ENCODE assay signal across 1 cellular context in the genomic region with DNA sequence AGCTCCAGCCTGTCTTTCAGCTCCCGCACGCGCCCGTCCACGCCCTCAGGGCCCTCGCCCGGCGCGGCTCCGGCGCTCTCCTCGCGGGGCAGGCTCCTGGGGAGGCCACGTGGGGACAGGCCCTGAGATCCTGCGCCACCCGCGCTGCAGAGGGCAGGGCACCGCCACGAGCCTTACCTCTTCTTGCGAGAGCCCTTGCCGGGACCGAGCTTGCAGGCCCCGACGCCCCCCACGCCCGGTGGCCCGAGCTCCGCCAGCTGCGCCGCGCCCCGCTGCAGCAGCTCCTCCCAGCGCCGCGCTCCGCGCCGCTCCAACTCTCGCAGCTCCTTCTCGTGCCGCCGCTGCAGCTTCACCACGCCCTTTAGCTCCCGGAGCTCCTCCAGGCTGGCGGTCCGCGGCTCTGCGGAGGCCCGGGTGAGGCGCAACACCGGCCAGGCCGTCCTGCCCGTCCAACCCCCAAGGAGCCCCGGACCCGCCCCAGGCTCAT.
TF ChIP-seq lines count a peak whose summit lies in the region.

No MANE protein-coding gene starts in this region.

TF ChIP-seq in K562, 482 proteins besides CTCF, POLR2A, EP300 and RAD21 (continued from another document and continues in another):
- TF ChIP-seq, protein P1, sequence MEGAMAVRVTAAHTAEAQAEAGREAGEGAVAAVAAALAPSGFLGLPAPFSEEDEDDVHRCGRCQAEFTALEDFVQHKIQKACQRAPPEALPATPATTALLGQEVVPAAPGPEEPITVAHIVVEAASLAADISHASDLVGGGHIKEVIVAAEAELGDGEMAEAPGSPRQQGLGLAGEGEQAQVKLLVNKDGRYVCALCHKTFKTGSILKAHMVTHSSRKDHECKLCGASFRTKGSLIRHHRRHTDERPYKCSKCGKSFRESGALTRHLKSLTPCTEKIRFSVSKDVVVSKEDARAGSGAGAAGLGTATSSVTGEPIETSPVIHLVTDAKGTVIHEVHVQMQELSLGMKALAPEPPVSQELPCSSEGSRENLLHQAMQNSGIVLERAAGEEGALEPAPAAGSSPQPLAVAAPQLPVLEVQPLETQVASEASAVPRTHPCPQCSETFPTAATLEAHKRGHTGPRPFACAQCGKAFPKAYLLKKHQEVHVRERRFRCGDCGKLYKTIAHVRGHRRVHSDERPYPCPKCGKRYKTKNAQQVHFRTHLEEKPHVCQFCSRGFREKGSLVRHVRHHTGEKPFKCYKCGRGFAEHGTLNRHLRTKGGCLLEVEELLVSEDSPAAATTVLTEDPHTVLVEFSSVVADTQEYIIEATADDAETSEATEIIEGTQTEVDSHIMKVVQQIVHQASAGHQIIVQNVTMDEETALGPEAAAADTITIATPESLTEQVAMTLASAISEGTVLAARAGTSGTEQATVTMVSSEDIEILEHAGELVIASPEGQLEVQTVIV (CRISPR knock-in tag; IDR thresholded peaks at IDR 0.05; ENCODE audit: borderline replicate concordance), result no peak
- TF ChIP-seq NFATC3 (IDR thresholded peaks at IDR 0.05) (no peak), STAT6 (CRISPR knock-in tag; IDR thresholded peaks at IDR 0.05) (no peak), POLR2H (tag; IDR thresholded peaks at IDR 0.05; ENCODE audit: low read depth) (no peak), SAP30 (IDR thresholded peaks at IDR 0.05; ENCODE audit: borderline replicate concordance, insufficient read depth, low read depth, low read length, poor library complexity, severe bottlenecking) (no peak), CAMTA2 (CRISPR knock-in tag; conservative IDR thresholded peaks at IDR 0.05) (no peak), ZFX (CRISPR knock-in tag; IDR thresholded peaks at IDR 0.05) (peak; percentile 88), PTRF (tag; IDR thresholded peaks at IDR 0.05) (no peak), CBX8 (IDR thresholded peaks at IDR 0.05; ENCODE audit: borderline replicate concordance, extremely low read depth, low read depth, low read length, poor library complexity, severe bottlenecking) (no peak), L3MBTL2 (IDR thresholded peaks at IDR 0.05) (peak; percentile 97), BDP1 (IDR thresholded peaks at IDR 0.05; ENCODE audit: insufficient read depth, insufficient read length) (no peak), KDM2B (CRISPR knock-in tag; IDR thresholded peaks at IDR 0.05) (no peak), CBFA2T3 (IDR thresholded peaks at IDR 0.05) (no peak), BHLHE40 (IDR thresholded peaks at IDR 0.05; ENCODE audit: low read length) (no peak), MCM2 (IDR thresholded peaks at IDR 0.05; ENCODE audit: low read depth) (no peak), MAZ (CRISPR knock-in tag; conservative IDR thresholded peaks at IDR 0.05 in 1 of 2, IDR thresholded peaks at IDR 0.05 in 1 of 2) (no peak), HNRNPLL (IDR thresholded peaks at IDR 0.05; ENCODE audit: low read depth, low read length, poor library complexity, severe bottlenecking) (peak; percentile 55), ZC3H11A (IDR thresholded peaks at IDR 0.05; ENCODE audit: low read depth, low read length) (no peak), POU5F1 (IDR thresholded peaks at IDR 0.05; ENCODE audit: borderline replicate concordance, low read depth, low read length, partially characterized antibody) (no peak), SMARCE1 (IDR thresholded peaks at IDR 0.05) (no peak), PML (IDR thresholded peaks at IDR 0.05; ENCODE audit: low read length) (no peak), KDM5B (IDR thresholded peaks at IDR 0.05; ENCODE audit: insufficient replicate concordance, low read depth, low read length) (no peak), RBM39 (optimal IDR thresholded peaks at IDR 0.05; ENCODE audit: low read depth, low read length) (no peak), SMARCA4 (IDR thresholded peaks at IDR 0.05) (no peak), GTF2B (IDR thresholded peaks at IDR 0.05; ENCODE audit: extremely low read depth, insufficient read length) (no peak), TCFL5 (CRISPR knock-in tag; conservative IDR thresholded peaks at IDR 0.05) (no peak), CREB3L1 (IDR thresholded peaks at IDR 0.05; ENCODE audit: borderline replicate concordance, low read depth) (peak; percentile 47; the same call in 1 of the 2 replicates), ZKSCAN3 (CRISPR knock-in tag; IDR thresholded peaks at IDR 0.05) (no peak), EHMT2 (IDR thresholded peaks at IDR 0.05) (no peak), GATAD2B (IDR thresholded peaks at IDR 0.05; ENCODE audit: borderline replicate concordance) (0 out of 2 replicates have a peak, but pooled peaks have one; percentile 31), TFE3 (CRISPR knock-in tag; IDR thresholded peaks at IDR 0.05) (no peak), TEAD1 (CRISPR knock-in tag; IDR thresholded peaks at IDR 0.05) (peak in 1 of 2 experiments; percentile 58; a peak in 1 of 4 replicates), ILF3 (IDR thresholded peaks at IDR 0.05; ENCODE audit: borderline replicate concordance) (no peak), COPS2 (conservative IDR thresholded peaks at IDR 0.05) (no peak), IFI16 (CRISPR knock-in tag; IDR thresholded peaks at IDR 0.05) (no peak), NCOA2 (IDR thresholded peaks at IDR 0.05; ENCODE audit: partially characterized antibody in 2 of 2) (no peak), PHTF2 (CRISPR knock-in tag; IDR thresholded peaks at IDR 0.05) (no peak), ZBED1 (IDR thresholded peaks at IDR 0.05) (no peak)
- TF ChIP-seq, protein P2, sequence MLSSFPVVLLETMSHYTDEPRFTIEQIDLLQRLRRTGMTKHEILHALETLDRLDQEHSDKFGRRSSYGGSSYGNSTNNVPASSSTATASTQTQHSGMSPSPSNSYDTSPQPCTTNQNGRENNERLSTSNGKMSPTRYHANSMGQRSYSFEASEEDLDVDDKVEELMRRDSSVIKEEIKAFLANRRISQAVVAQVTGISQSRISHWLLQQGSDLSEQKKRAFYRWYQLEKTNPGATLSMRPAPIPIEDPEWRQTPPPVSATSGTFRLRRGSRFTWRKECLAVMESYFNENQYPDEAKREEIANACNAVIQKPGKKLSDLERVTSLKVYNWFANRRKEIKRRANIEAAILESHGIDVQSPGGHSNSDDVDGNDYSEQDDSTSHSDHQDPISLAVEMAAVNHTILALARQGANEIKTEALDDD (IDR thresholded peaks at IDR 0.05), result no peak
- TF ChIP-seq, protein P3, sequence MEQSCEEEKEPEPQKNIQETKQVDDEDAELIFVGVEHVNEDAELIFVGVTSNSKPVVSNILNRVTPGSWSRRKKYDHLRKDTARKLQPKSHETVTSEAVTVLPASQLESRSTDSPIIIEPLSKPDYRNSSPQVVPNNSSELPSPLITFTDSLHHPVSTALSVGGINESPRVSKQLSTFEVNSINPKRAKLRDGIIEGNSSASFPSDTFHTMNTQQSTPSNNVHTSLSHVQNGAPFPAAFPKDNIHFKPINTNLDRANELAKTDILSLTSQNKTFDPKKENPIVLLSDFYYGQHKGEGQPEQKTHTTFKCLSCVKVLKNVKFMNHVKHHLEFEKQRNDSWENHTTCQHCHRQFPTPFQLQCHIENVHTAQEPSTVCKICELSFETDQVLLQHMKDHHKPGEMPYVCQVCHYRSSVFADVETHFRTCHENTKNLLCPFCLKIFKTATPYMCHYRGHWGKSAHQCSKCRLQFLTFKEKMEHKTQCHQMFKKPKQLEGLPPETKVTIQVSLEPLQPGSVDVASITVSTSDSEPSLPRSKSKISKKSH (CRISPR knock-in tag; IDR thresholded peaks at IDR 0.05), result no peak
- TF ChIP-seq, protein P4, sequence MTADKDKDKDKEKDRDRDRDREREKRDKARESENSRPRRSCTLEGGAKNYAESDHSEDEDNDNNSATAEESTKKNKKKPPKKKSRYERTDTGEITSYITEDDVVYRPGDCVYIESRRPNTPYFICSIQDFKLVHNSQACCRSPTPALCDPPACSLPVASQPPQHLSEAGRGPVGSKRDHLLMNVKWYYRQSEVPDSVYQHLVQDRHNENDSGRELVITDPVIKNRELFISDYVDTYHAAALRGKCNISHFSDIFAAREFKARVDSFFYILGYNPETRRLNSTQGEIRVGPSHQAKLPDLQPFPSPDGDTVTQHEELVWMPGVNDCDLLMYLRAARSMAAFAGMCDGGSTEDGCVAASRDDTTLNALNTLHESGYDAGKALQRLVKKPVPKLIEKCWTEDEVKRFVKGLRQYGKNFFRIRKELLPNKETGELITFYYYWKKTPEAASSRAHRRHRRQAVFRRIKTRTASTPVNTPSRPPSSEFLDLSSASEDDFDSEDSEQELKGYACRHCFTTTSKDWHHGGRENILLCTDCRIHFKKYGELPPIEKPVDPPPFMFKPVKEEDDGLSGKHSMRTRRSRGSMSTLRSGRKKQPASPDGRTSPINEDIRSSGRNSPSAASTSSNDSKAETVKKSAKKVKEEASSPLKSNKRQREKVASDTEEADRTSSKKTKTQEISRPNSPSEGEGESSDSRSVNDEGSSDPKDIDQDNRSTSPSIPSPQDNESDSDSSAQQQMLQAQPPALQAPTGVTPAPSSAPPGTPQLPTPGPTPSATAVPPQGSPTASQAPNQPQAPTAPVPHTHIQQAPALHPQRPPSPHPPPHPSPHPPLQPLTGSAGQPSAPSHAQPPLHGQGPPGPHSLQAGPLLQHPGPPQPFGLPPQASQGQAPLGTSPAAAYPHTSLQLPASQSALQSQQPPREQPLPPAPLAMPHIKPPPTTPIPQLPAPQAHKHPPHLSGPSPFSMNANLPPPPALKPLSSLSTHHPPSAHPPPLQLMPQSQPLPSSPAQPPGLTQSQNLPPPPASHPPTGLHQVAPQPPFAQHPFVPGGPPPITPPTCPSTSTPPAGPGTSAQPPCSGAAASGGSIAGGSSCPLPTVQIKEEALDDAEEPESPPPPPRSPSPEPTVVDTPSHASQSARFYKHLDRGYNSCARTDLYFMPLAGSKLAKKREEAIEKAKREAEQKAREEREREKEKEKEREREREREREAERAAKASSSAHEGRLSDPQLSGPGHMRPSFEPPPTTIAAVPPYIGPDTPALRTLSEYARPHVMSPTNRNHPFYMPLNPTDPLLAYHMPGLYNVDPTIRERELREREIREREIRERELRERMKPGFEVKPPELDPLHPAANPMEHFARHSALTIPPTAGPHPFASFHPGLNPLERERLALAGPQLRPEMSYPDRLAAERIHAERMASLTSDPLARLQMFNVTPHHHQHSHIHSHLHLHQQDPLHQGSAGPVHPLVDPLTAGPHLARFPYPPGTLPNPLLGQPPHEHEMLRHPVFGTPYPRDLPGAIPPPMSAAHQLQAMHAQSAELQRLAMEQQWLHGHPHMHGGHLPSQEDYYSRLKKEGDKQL (CRISPR knock-in tag; IDR thresholded peaks at IDR 0.05; ENCODE audit: borderline replicate concordance), result no peak
- TF ChIP-seq, protein P5, sequence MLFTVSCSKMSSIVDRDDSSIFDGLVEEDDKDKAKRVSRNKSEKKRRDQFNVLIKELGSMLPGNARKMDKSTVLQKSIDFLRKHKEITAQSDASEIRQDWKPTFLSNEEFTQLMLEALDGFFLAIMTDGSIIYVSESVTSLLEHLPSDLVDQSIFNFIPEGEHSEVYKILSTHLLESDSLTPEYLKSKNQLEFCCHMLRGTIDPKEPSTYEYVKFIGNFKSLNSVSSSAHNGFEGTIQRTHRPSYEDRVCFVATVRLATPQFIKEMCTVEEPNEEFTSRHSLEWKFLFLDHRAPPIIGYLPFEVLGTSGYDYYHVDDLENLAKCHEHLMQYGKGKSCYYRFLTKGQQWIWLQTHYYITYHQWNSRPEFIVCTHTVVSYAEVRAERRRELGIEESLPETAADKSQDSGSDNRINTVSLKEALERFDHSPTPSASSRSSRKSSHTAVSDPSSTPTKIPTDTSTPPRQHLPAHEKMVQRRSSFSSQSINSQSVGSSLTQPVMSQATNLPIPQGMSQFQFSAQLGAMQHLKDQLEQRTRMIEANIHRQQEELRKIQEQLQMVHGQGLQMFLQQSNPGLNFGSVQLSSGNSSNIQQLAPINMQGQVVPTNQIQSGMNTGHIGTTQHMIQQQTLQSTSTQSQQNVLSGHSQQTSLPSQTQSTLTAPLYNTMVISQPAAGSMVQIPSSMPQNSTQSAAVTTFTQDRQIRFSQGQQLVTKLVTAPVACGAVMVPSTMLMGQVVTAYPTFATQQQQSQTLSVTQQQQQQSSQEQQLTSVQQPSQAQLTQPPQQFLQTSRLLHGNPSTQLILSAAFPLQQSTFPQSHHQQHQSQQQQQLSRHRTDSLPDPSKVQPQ (CRISPR knock-in tag; IDR thresholded peaks at IDR 0.05; ENCODE audit: borderline replicate concordance), result no peak
